ENCODE assay signal across 18 cellular contexts in the genomic region with DNA sequence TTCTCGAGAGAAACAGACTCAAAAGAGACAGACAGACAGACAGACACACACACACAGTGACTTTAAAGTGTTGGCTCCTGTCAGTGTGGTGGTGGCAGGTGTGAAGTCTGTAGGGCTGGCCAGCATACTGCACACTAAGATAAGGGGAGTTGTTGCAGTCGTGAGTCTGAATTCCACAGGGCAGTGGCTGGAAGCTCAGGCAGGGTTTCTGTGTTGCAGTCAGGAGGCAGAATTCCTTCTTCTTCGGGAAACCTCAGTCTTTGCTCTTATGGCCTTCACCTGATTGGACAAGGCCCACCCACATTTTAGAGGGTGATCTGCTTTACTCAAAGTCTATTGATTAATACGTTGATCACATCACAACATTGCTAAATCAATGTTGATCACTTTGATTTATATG.
"Had no signal": no experiment of that assay in that cellular context is flagged by ENCODE, and none has a peak within 500 bp of the region (broad histone marks: within the 10 kb centered on the region; RNA-seq: fewer than 3 reads in every experiment).

No MANE protein-coding gene starts in this region.

- H3K36me3 Mint-ChIP-seq: brain, immature natural killer cell had no signal

- DNase-seq: activated CD4-positive, alpha-beta T cell treated with anti-CD3 and anti-CD28 coated beads for 1 hour; activated CD4-positive, alpha-beta T cell treated with anti-CD3 and anti-CD28 coated beads, Interleukin-2, amount 50 U/mL, for 4 hours; activated naive CD4-positive, alpha-beta T cell; activated T-cell treated with anti-CD3 and anti-CD28 coated beads for 4 hours; colonic mucosa; immature natural killer cell; midbrain; nephron progenitor cell; T-helper 2 cell; trophoblast cell; WERI-Rb-1 had no signal

- H3K4me3 ChIP-seq: colonic mucosa, gastroesophageal sphincter, lung, skin epidermis had no signal

- H3K27ac ChIP-seq: colonic mucosa, gastroesophageal sphincter, WERI-Rb-1 had no signal

- H3K9me3 ChIP-seq: colonic mucosa, gastroesophageal sphincter had no signal

- H3K4me1 ChIP-seq: colonic mucosa, gastroesophageal sphincter had no signal

- H3K4me1 Mint-ChIP-seq: central memory CD8-positive, alpha-beta T cell; immature natural killer cell had no signal

- H3K36me3 ChIP-seq: colonic mucosa, gastroesophageal sphincter, WERI-Rb-1 had no signal

- H3K27me3 Mint-ChIP-seq: brain; central memory CD8-positive, alpha-beta T cell; stimulated activated naive CD8-positive, alpha-beta T cell treated with anti-CD3 and anti-CD28 coated beads, Interleukin-15, Interleukin-2, amounts not matched to agents 100 ng/mL and 50 ng/mL, for 24 hours had no signal

- H3K27ac Mint-ChIP-seq: immature natural killer cell; nephron progenitor cell; progenitor cell of endocrine pancreas; stimulated activated naive CD8-positive, alpha-beta T cell treated with anti-CD3 and anti-CD28 coated beads, Interleukin-15, Interleukin-2, amounts not matched to agents 100 ng/mL and 50 ng/mL, for 24 hours had no signal

- ATAC-seq: gastroesophageal sphincter had no signal

- H3K27me3 ChIP-seq: colonic mucosa, gastroesophageal sphincter had no signal

- H3K4me3 Mint-ChIP-seq: brain; central memory CD8-positive, alpha-beta T cell; immature natural killer cell; nephron progenitor cell; stimulated activated naive CD8-positive, alpha-beta T cell treated with anti-CD3 and anti-CD28 coated beads, Interleukin-15, Interleukin-2, amounts not matched to agents 100 ng/mL and 50 ng/mL, for 24 hours had no signal

- H3K9me3 Mint-ChIP-seq: nephron progenitor cell; stimulated activated naive CD8-positive, alpha-beta T cell treated with anti-CD3 and anti-CD28 coated beads, Interleukin-15, Interleukin-2, amounts not matched to agents 100 ng/mL and 50 ng/mL, for 24 hours had no signal
